Comparison of ENCODE assay signal across 1 cellular context in genomic region chr1:46527474-46528296, GRCh38.
A peak's percentile ranks its signal among the peaks of the same experiment; 100 is the strongest.
TF ChIP-seq lines count a peak whose summit lies in the region.

No MANE protein-coding gene starts in this region.

TF ChIP-seq in K562, 482 proteins besides CTCF, POLR2A, EP300 and RAD21 (continued from another document and continues in another):
- no peak for TF ChIP-seq NKRF (IDR thresholded peaks at IDR 0.05; ENCODE audit: borderline replicate concordance)
- TF ChIP-seq SIN3A (IDR thresholded peaks at IDR 0.05; ENCODE audit: borderline replicate concordance in 2 of 2, control insufficient read depth in 1 of 2, low read depth in 2 of 2, low read length in 2 of 2) = no peak
- no peak for TF ChIP-seq CHD2 (IDR thresholded peaks at IDR 0.05; ENCODE audit: low read depth, low read length)
- peak; percentile 79 for TF ChIP-seq MYNN (IDR thresholded peaks at IDR 0.05)
- TF ChIP-seq MYNN (CRISPR knock-in tag; IDR thresholded peaks at IDR 0.05) = no peak
- peak; percentile 59 for TF ChIP-seq MTA3 (IDR thresholded peaks at IDR 0.05; ENCODE audit: borderline replicate concordance)
- TF ChIP-seq SRSF1 (IDR thresholded peaks at IDR 0.05; ENCODE audit: low read depth, low read length) = no peak
- no peak for TF ChIP-seq BRD4 (IDR thresholded peaks at IDR 0.05)
- TF ChIP-seq MNT (conservative IDR thresholded peaks at IDR 0.05) = peak in 1 of 2 experiments; percentile 39; a peak in 2 of 4 replicates
- TF ChIP-seq HNRNPLL (IDR thresholded peaks at IDR 0.05; ENCODE audit: low read depth, low read length, poor library complexity, severe bottlenecking) = no peak
- no peak; the same call in 1 of the 2 replicates for TF ChIP-seq TCF3 (CRISPR knock-in tag; IDR thresholded peaks at IDR 0.05)
- TF ChIP-seq FOXA3 (CRISPR knock-in tag; conservative IDR thresholded peaks at IDR 0.05 in 1 of 2, IDR thresholded peaks at IDR 0.05 in 1 of 2) = peak in 1 of 2 experiments; percentile 80; a peak in 2 of 4 replicates
- no peak for TF ChIP-seq ZHX1 (conservative IDR thresholded peaks at IDR 0.05; ENCODE audit: low read length)
- no peak for TF ChIP-seq ZNF124 (CRISPR knock-in tag; IDR thresholded peaks at IDR 0.05)
- no peak for TF ChIP-seq HOMEZ (CRISPR knock-in tag; IDR thresholded peaks at IDR 0.05)
- TF ChIP-seq MLLT1 (IDR thresholded peaks at IDR 0.05) = no peak
- TF ChIP-seq ZMIZ1 (IDR thresholded peaks at IDR 0.05; ENCODE audit: low read depth in 2 of 2, low read length in 2 of 2) = 0 out of 4 replicates have a peak, but pooled peaks of 1 of the 2 experiments have one; percentile 41
- TF ChIP-seq L3MBTL2 (IDR thresholded peaks at IDR 0.05) = peak; percentile 35; the same call in 1 of the 2 replicates
- TF ChIP-seq KDM2B (CRISPR knock-in tag; IDR thresholded peaks at IDR 0.05) = no peak
- no peak for TF ChIP-seq ZNF347 (CRISPR knock-in tag; IDR thresholded peaks at IDR 0.05; ENCODE audit: low read depth)
- no peak for TF ChIP-seq HMGXB4 (CRISPR knock-in tag; IDR thresholded peaks at IDR 0.05)
- TF ChIP-seq NRF1 (conservative IDR thresholded peaks at IDR 0.05 in 1 of 2, IDR thresholded peaks at IDR 0.05 in 1 of 2) = no peak
- TF ChIP-seq MCM2 (IDR thresholded peaks at IDR 0.05; ENCODE audit: low read depth) = no peak
- peak in 1 of 2 experiments; percentile 61; a peak in 1 of 3 replicates for TF ChIP-seq CBX3 (IDR thresholded peaks at IDR 0.05; ENCODE audit: borderline replicate concordance in 1 of 2, low read length in 2 of 2)
- TF ChIP-seq ZNF212 (CRISPR knock-in tag; IDR thresholded peaks at IDR 0.05) = no peak
- TF ChIP-seq TEAD1 (CRISPR knock-in tag; IDR thresholded peaks at IDR 0.05) = peak in 1 of 2 experiments; percentile 71; a peak in 2 of 4 replicates
- TF ChIP-seq NFIX (CRISPR knock-in tag; IDR thresholded peaks at IDR 0.05; ENCODE audit: low read depth) = no peak
- TF ChIP-seq CHD1 (IDR thresholded peaks at IDR 0.05; ENCODE audit: low read length) = no peak
- no peak for TF ChIP-seq ZNF644 (tag; IDR thresholded peaks at IDR 0.05; ENCODE audit: low read depth)
- no peak for TF ChIP-seq NFYB (IDR thresholded peaks at IDR 0.05; ENCODE audit: extremely low read depth, insufficient read length)
- TF ChIP-seq MECOM (CRISPR knock-in tag; IDR thresholded peaks at IDR 0.05) = no peak
- TF ChIP-seq BDP1 (IDR thresholded peaks at IDR 0.05; ENCODE audit: insufficient read depth, insufficient read length) = no peak
- peak; percentile 65 for TF ChIP-seq HDAC2 (IDR thresholded peaks at IDR 0.05)
- TF ChIP-seq PTRF (tag; IDR thresholded peaks at IDR 0.05) = no peak
- TF ChIP-seq KAT2B (IDR thresholded peaks at IDR 0.05; ENCODE audit: low read depth, low read length) = no peak
- no peak for TF ChIP-seq ZNF75A (CRISPR knock-in tag; IDR thresholded peaks at IDR 0.05)
- TF ChIP-seq ZBTB26 (CRISPR knock-in tag; IDR thresholded peaks at IDR 0.05) = no peak
- no peak for TF ChIP-seq POLR3G (IDR thresholded peaks at IDR 0.05; ENCODE audit: extremely low read depth, insufficient read length, insufficient replicate concordance)
- peak; percentile 94 for TF ChIP-seq ATF3 (IDR thresholded peaks at IDR 0.05)
- no peak; the same call in 1 of the 2 replicates for TF ChIP-seq ATF3 (CRISPR knock-in tag; conservative IDR thresholded peaks at IDR 0.05)
- TF ChIP-seq ZNF23 (CRISPR knock-in tag; IDR thresholded peaks at IDR 0.05) = no peak
- TF ChIP-seq ATF2 (CRISPR knock-in tag; IDR thresholded peaks at IDR 0.05) = no peak
- no peak for TF ChIP-seq ZNF77 (CRISPR knock-in tag; IDR thresholded peaks at IDR 0.05)
